Comparison of ENCODE assay signal across 8 cellular contexts in the genomic region with DNA sequence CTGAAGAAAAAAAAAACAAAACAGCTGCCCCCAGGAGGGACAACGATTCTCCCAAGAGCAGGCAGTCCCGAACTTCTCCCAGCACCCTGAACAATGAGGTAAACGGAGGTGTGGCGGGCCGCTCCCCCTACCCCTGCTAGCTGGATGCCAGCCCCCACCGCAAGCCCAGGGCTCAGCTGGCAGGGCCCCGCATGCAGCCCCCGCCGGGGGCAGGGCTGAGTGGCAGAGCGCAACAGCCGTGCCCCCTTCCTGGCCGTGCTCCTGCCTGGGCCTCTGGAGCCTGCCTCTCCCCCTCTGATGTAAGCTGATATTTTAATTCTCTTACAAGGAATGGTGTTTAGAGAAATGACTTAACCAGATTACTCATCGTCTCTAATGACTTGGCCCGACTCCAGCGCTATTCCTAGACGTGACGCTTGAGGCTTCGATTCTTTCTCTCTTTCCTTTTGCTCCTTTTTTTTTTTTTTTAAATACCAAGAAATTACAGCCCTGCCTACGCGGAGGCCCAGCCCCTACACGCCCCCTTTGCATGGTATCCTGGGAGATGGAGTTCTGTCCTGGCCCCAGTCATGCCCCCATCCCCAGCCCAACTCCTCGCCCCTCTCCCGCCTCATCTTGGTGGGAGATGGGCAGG. TPM values are rescaled to one million over a fixed set of nuclear protein-coding genes. Genes with fewer than 3 reads are reported as not detected.
DNase-seq lines count a peak whose midpoint lies in the region; ATAC-seq, FAIRE-seq and TF ChIP-seq lines count a peak whose summit lies in the region.

No MANE protein-coding gene starts in this region.

- peaks cover 7% of the 10 kb centered on the region for H3K27me3 Mint-ChIP-seq in CD4-positive, CD25-positive, alpha-beta regulatory T cell
- H3K27me3 Mint-ChIP-seq in astrocyte (ENCODE audit: low read depth, unreplicated experiment): peaks cover 3% of the 10 kb centered on the region

- H3K4me3 ChIP-seq in CD4-positive, CD25-positive, alpha-beta regulatory T cell (ENCODE audit: low read depth, low read length): no peak overlapping the region
- H3K4me3 ChIP-seq in GM23248 (peak overlapping the region; percentile 40), astrocyte (ENCODE audit: insufficient read depth, low read depth, low read length) (peak overlapping the region; percentile 19), right cardiac atrium (ENCODE audit: low read length) (peak overlapping the region; percentile 17), urinary bladder (ENCODE audit: low read depth, low read length) (peak overlapping the region; percentile 3)

- H4K20me1 ChIP-seq in GM23248 (ENCODE audit: insufficient read depth) (no peaks in the 10 kb centered on the region), astrocyte (ENCODE audit: insufficient read depth, low read length) (peaks cover under 1% of the 10 kb centered on the region)

- peak overlapping the region; percentile 58 for H3K9ac ChIP-seq in GM23248
- H3K9ac ChIP-seq in astrocyte (ENCODE audit: low read length): peak overlapping the region; percentile 82

- peaks cover 21% of the 10 kb centered on the region for H3F3A ChIP-seq in GM23248 (ENCODE audit: insufficient read depth)

- FAIRE-seq in astrocyte (lab: Jason Lieb, UNC): peak; percentile 68

- in situ Hi-C loops in GM23248 (cut with MboI): no loop called here

- intact Hi-C loops in right cardiac atrium (cut with DNase I): no loop called here

- no peaks in the 10 kb centered on the region for H3K36me3 ChIP-seq in CD4-positive, CD25-positive, alpha-beta regulatory T cell (ENCODE audit: control insufficient read depth, insufficient read depth, low read length)
- H3K36me3 ChIP-seq in GM23248 (ENCODE audit: low read depth): no peaks in the 10 kb centered on the region
- H3K36me3 ChIP-seq in astrocyte (ENCODE audit: insufficient read depth, low read length): no peaks in the 10 kb centered on the region
- no peaks in the 10 kb centered on the region for H3K36me3 ChIP-seq in urinary bladder (ENCODE audit: insufficient read depth)

- no peaks in the 10 kb centered on the region for H3K79me2 ChIP-seq in GM23248 (ENCODE audit: insufficient read depth)
- H3K79me2 ChIP-seq in astrocyte (ENCODE audit: insufficient read depth, low read length): peaks cover 2% of the 10 kb centered on the region

- H3K27ac Mint-ChIP-seq in CD4-positive, CD25-positive, alpha-beta regulatory T cell: peak overlapping the region; percentile 89 to 93 (median 90)
- H3K27ac Mint-ChIP-seq in astrocyte (ENCODE audit: unreplicated experiment): peak overlapping the region; percentile 75

- no peak for TF ChIP-seq CTCF in astrocyte (IDR thresholded peaks at IDR 0.05; ENCODE audit: insufficient read depth, low read depth, low read length)

- H3K4me1 ChIP-seq in CD4-positive, CD25-positive, alpha-beta regulatory T cell (ENCODE audit: control insufficient read depth, insufficient read depth, low read length, poor library complexity, severe bottlenecking): peaks cover 36% of the 10 kb centered on the region
- H3K4me1 ChIP-seq in GM23248 (ENCODE audit: insufficient read depth) (peaks cover 37% of the 10 kb centered on the region), astrocyte (ENCODE audit: insufficient read depth, low read length) (peaks cover 41% of the 10 kb centered on the region), right cardiac atrium (ENCODE audit: control insufficient read depth, insufficient read depth, low read length) (peaks cover 25% of the 10 kb centered on the region), urinary bladder (ENCODE audit: insufficient read depth) (peaks cover 4% of the 10 kb centered on the region)

- H3K9me2 ChIP-seq in GM23248 (ENCODE audit: insufficient read depth): no peaks in the 10 kb centered on the region

- peaks cover 15 to 67% (median 38%) of the 10 kb centered on the region in 4 donors for H3K4me1 Mint-ChIP-seq in CD4-positive, CD25-positive, alpha-beta regulatory T cell
- H3K4me1 Mint-ChIP-seq in astrocyte (ENCODE audit: low read depth, unreplicated experiment): peaks cover 17% of the 10 kb centered on the region

- H3K27me3 ChIP-seq in CD4-positive, CD25-positive, alpha-beta regulatory T cell (ENCODE audit: control insufficient read depth, insufficient read depth, low read length): no peaks in the 10 kb centered on the region
- H3K27me3 ChIP-seq in GM23248 (replicated peaks; ENCODE audit: insufficient read depth) (no peaks in the 10 kb centered on the region), astrocyte (ENCODE audit: insufficient read depth, low read length) (no peaks in the 10 kb centered on the region), right cardiac atrium (ENCODE audit: control insufficient read depth, insufficient read depth) (no peaks in the 10 kb centered on the region)

- no peaks in the 10 kb centered on the region for H3K9me3 Mint-ChIP-seq in CD4-positive, CD25-positive, alpha-beta regulatory T cell
- no peaks in the 10 kb centered on the region for H3K9me3 Mint-ChIP-seq in astrocyte (ENCODE audit: unreplicated experiment)

- no peaks in the 10 kb centered on the region for H3K36me3 Mint-ChIP-seq in CD4-positive, CD25-positive, alpha-beta regulatory T cell
- no peaks in the 10 kb centered on the region for H3K36me3 Mint-ChIP-seq in astrocyte (ENCODE audit: low read depth, unreplicated experiment)

- peak; percentile 76 to 84 (median 77) for DNase-seq in CD4-positive, CD25-positive, alpha-beta regulatory T cell
- DNase-seq in GM23248 (peak; percentile 100), NCI-H1694 treated with DMSO at 0.1 percent for 48 hours (lab: John Stamatoyannopoulos, UW) (peak; percentile 43), T1000 (lab: John Stamatoyannopoulos, UW) (peak; percentile 84), astrocyte (ENCODE audit: low read depth) (peak; percentile 98), right cardiac atrium (peak; percentile 93 to 97 (median 97)), putamen (ENCODE audit: low spot score) (peak; percentile 82)

- H3K4me2 ChIP-seq in GM23248 (ENCODE audit: unreplicated experiment): peak overlapping the region; percentile 42
- H3K4me2 ChIP-seq in astrocyte (ENCODE audit: low read length): peak overlapping the region; percentile 84

- H2AFZ ChIP-seq in GM23248 (peak overlapping the region; percentile 49), astrocyte (ENCODE audit: low read depth, low read length) (peak overlapping the region; percentile 74)

- WGBS in GM23248 (ENCODE audit: low coverage in 1 of 2, low lambda C conversion rate in 2 of 2, missing lambda C conversion rate in 2 of 2), 2 experiments: 1 to 4% methylated on average over 22 to 23 of the region's 23 CpGs
- WGBS in right cardiac atrium: 6% methylated on average over 23 of the region's 23 CpGs
- WGBS in urinary bladder: 5% methylated on average over 23 of the region's 23 CpGs

- H3K4me3 Mint-ChIP-seq in CD4-positive, CD25-positive, alpha-beta regulatory T cell: peak overlapping the region; percentile 83 to 86 (median 84)
- peak overlapping the region; percentile 50 for H3K4me3 Mint-ChIP-seq in astrocyte (ENCODE audit: unreplicated experiment)

- ATAC-seq in CD4-positive, CD25-positive, alpha-beta regulatory T cell (ENCODE audit: low read depth in 2 of 2): peak; percentile 29 to 50
- ATAC-seq in right cardiac atrium: peak; percentile 63 to 67

- H3K9me3 ChIP-seq in CD4-positive, CD25-positive, alpha-beta regulatory T cell (ENCODE audit: control insufficient read depth in 2 of 2, low read length in 2 of 2): no peaks in the 10 kb centered on the region
- H3K9me3 ChIP-seq in GM23248 (ENCODE audit: low read depth): no peaks in the 10 kb centered on the region
- no peaks in the 10 kb centered on the region for H3K9me3 ChIP-seq in astrocyte (ENCODE audit: insufficient read depth, low read depth, low read length)
- H3K9me3 ChIP-seq in right cardiac atrium (ENCODE audit: control insufficient read depth, low read length): no peaks in the 10 kb centered on the region

- H3K27ac ChIP-seq in CD4-positive, CD25-positive, alpha-beta regulatory T cell (ENCODE audit: insufficient read depth, low read length, poor library complexity, severe bottlenecking): peak overlapping the region; percentile 56
- H3K27ac ChIP-seq in GM23248: peak overlapping the region; percentile 85
- H3K27ac ChIP-seq in astrocyte (ENCODE audit: low read depth, low read length): peak overlapping the region; percentile 86
- peak overlapping the region; percentile 96 for H3K27ac ChIP-seq in right cardiac atrium (ENCODE audit: low read length)
- peak overlapping the region; percentile 85 for H3K27ac ChIP-seq in urinary bladder (ENCODE audit: low read depth)

RNA-seq across cellular contexts. Expression of a gene that starts 4.6 kb away (rescaled TPM):
- 180 TPM for total RNA-seq in CD4-positive, CD25-positive, alpha-beta regulatory T cell
- 10 to 100 TPM; 63.5 to 85.6 (median 73.6) TPM for polyA plus RNA-seq in CD4-positive, CD25-positive, alpha-beta regulatory T cell
- 11.6 and 15.2 TPM in 2 replicates for total RNA-seq in GM23248 (2014; rRNA removed; shearing (Covaris generic))
- 19.5 and 20.8 TPM in 2 replicates for polyA plus RNA-seq in GM23248 (2016; fragmentation: Nextera tagmentation; extraction: Ambion mirVana)
- total RNA-seq in astrocyte: 11.3 and 11.8 TPM in 2 replicates
- total RNA-seq in right cardiac atrium: 10 to 100 TPM; 13.0 to 28.0 (median 19.3) TPM
- 31.8 TPM for polyA plus RNA-seq in right cardiac atrium
- total RNA-seq in urinary bladder: 10.7 TPM
- 50.8 TPM for polyA plus RNA-seq in urinary bladder

RNA-seq across cellular contexts. Expression of a gene that starts 26.8 kb away (rescaled TPM):
- not detected for total RNA-seq in CD4-positive, CD25-positive, alpha-beta regulatory T cell
- under 1 TPM in 1 of 4 donors, not detected in 3; 0.18 TPM for polyA plus RNA-seq in CD4-positive, CD25-positive, alpha-beta regulatory T cell
- not detected in 2 replicates for total RNA-seq in GM23248 (2014; rRNA removed; shearing (Covaris generic))
- not detected in 2 replicates for polyA plus RNA-seq in GM23248 (2016; fragmentation: Nextera tagmentation; extraction: Ambion mirVana)
- 0.34 and 0.38 TPM in 2 replicates for total RNA-seq in astrocyte
- total RNA-seq in right cardiac atrium: under 1 TPM in 2 of 4 donors, not detected in 2; 0.15 to 0.20 TPM
- 0.07 TPM for polyA plus RNA-seq in right cardiac atrium
- not detected for total RNA-seq in urinary bladder
- polyA plus RNA-seq in urinary bladder: 0.04 TPM

Comparison
In these comparisons a context has a peak if more than half of its experiments do, and no peak if none do; other contexts are left out.
1. DNase-seq: peak in every context shown above with its lines; median percentile 100 in GM23248; 98 in astrocyte; 97 in right cardiac atrium; 84 in T1000; 82 in putamen; 77 in CD4-positive, CD25-positive, alpha-beta regulatory T cell; 43 in NCI-H1694 treated with DMSO at 0.1 percent for 48 hours.